Comparison of ENCODE assay signal across 12 cellular contexts in genomic region chr1:229408458-229409037, GRCh38. TPM values are rescaled to one million over a fixed set of nuclear protein-coding genes. Genes with fewer than 3 reads are reported as not detected.
DNase-seq lines count a peak whose midpoint lies in the region; ATAC-seq and TF ChIP-seq lines count a peak whose summit lies in the region.
"Had no signal": no experiment of that assay in that cellular context is flagged by ENCODE, and none has a peak within 500 bp of the region (broad histone marks: within the 10 kb centered on the region; RNA-seq: fewer than 3 reads in every experiment).

No MANE protein-coding gene starts in this region.

- TF ChIP-seq CTCF in AG10803 (conservative IDR thresholded peaks at IDR 0.05; ENCODE audit: low read length), result no peak

- peak; percentile 40 for DNase-seq in AG10803 (ENCODE audit: low read depth)
- DNase-seq in NCI-H1694 treated with DMSO at 0.1 percent for 48 hours (lab: John Stamatoyannopoulos, UW), result peak; percentile 78
- peak; percentile 17 for DNase-seq in cerebellar cortex (ENCODE audit: low spot score)
- DNase-seq in islet precursor cell, result peak; percentile 99
- DNase-seq in medulla oblongata (ENCODE audit: extremely low spot score), result no peak
- DNase-seq in left lobe of liver (ENCODE audit: low spot score), result no peak
- DNase-seq in NCI-H510A treated with DMSO at 0.1 percent for 48 hours (lab: John Stamatoyannopoulos, UW), result no peak
- DNase-seq: dermis blood vessel endothelial cell had no signal

- H3K4me3 ChIP-seq in AG10803 (ENCODE audit: low read length), result no peak overlapping the region

- ATAC-seq in left lobe of liver (no peak), GM18520 (IDR thresholded peaks at IDR 0.05; ENCODE audit: unreplicated experiment) (no peak)

RNA-seq across cellular contexts. Expression of gene ACTA1, which starts 25.3 kb away (rescaled TPM):
- not detected for total RNA-seq in left lobe of liver
- total RNA-seq: activated T-helper 2 cell treated with anti-CD3 and anti-CD28 coated beads, Interferon-gamma antibody, Interleukin-2, Interleukin-4, amounts not matched to agents 10 μg/mL and 5 μg/mL and 100 μg/mL, durations not matched to agents 14 hours and 24 hours and 36 hours; glomerular endothelial cell; mononuclear cell had no signal

Comparison
In these comparisons a context has a peak if more than half of its experiments do, and no peak if none do; other contexts are left out.
1. DNase-seq: peak in AG10803 (single experiment), NCI-H1694 treated with DMSO at 0.1 percent for 48 hours (single experiment), cerebellar cortex (single experiment) and islet precursor cell (single experiment); none in medulla oblongata (single experiment), left lobe of liver (single experiment) and NCI-H510A treated with DMSO at 0.1 percent for 48 hours (single experiment).